ENCODE assay signal across 1 cellular context in genomic region chr5:68215208-68215887, GRCh38.
A peak's percentile ranks its signal among the peaks of the same experiment; 100 is the strongest.
TF ChIP-seq lines count a peak whose summit lies in the region.

PIK3R1 (plus strand) TSS chr5:68215756; CDS start chr5:68226676, 10,920 bp downstream.

TF ChIP-seq in HEK293, 187 proteins besides CTCF, POLR2A, EP300 and RAD21 (continued from another document and continues in another):
- TF ChIP-seq ZBTB17 (tag by site-specific recombination; IDR thresholded peaks at IDR 0.05) (peak; percentile 86), PATZ1 (tag by site-specific recombination; IDR thresholded peaks at IDR 0.05) (peak; percentile 95), ZSCAN5A (tag by site-specific recombination; IDR thresholded peaks at IDR 0.05) (0 out of 2 replicates have a peak, but pooled peaks have one; percentile 49), PRDM4 (tag by site-specific recombination; IDR thresholded peaks at IDR 0.05) (no peak), WT1 (tag by site-specific recombination; IDR thresholded peaks at IDR 0.05) (peak; percentile 56; the same call in 1 of the 2 replicates), ZNF768 (tag by site-specific recombination; IDR thresholded peaks at IDR 0.05) (0 out of 2 replicates have a peak, but pooled peaks have one; percentile 21), TSHZ1 (tag by site-specific recombination; IDR thresholded peaks at IDR 0.05; ENCODE audit: borderline replicate concordance) (no peak), ZNF16 (tag by site-specific recombination; IDR thresholded peaks at IDR 0.05; ENCODE audit: low read depth) (peak; percentile 26; the same call in 1 of the 2 replicates), ZNF433 (tag by site-specific recombination; IDR thresholded peaks at IDR 0.05; ENCODE audit: low read depth) (no peak), ZSCAN4 (tag by site-specific recombination; IDR thresholded peaks at IDR 0.05) (no peak), ZNF488 (tag by site-specific recombination; IDR thresholded peaks at IDR 0.05) (no peak), ZNF560 (tag by site-specific recombination; IDR thresholded peaks at IDR 0.05; ENCODE audit: borderline replicate concordance) (no peak), ZBTB26 (tag by site-specific recombination; optimal IDR thresholded peaks at IDR 0.05) (peak; percentile 83), ZNF658 (tag by site-specific recombination; IDR thresholded peaks at IDR 0.05) (no peak), ZNF610 (tag by site-specific recombination; IDR thresholded peaks at IDR 0.05; ENCODE audit: borderline replicate concordance) (peak; percentile 67; the same call in 1 of the 2 replicates), IKZF3 (tag by site-specific recombination; IDR thresholded peaks at IDR 0.05) (peak; percentile 66), ZNF324 (tag by site-specific recombination; IDR thresholded peaks at IDR 0.05) (peak; percentile 76; the same call in 1 of the 2 replicates), PRDM1 (tag by site-specific recombination; IDR thresholded peaks at IDR 0.05) (no peak), ZNF449 (tag by site-specific recombination; IDR thresholded peaks at IDR 0.05) (peak; percentile 83), ZNF350 (tag by site-specific recombination; IDR thresholded peaks at IDR 0.05) (no peak), ZNF2 (tag by site-specific recombination; IDR thresholded peaks at IDR 0.05) (peak; percentile 74), FEZF1 (tag by site-specific recombination; IDR thresholded peaks at IDR 0.05) (no peak), ZNF175 (tag by site-specific recombination; IDR thresholded peaks at IDR 0.05) (no peak), ZBTB20 (tag by site-specific recombination; IDR thresholded peaks at IDR 0.05) (peak; percentile 89), ZFP41 (tag by site-specific recombination; IDR thresholded peaks at IDR 0.05; ENCODE audit: borderline replicate concordance) (no peak), SP3 (tag by site-specific recombination; IDR thresholded peaks at IDR 0.05) (peak; percentile 82), ZNF843 (tag by site-specific recombination; IDR thresholded peaks at IDR 0.05) (0 out of 2 replicates have a peak, but pooled peaks have one; percentile 36), ZNF121 (tag by site-specific recombination; IDR thresholded peaks at IDR 0.05) (peak; percentile 16; the same call in 1 of the 2 replicates), ZNF354C (tag by site-specific recombination; IDR thresholded peaks at IDR 0.05; ENCODE audit: borderline replicate concordance, low read depth) (no peak), ZNF76 (tag by site-specific recombination; IDR thresholded peaks at IDR 0.05; ENCODE audit: borderline replicate concordance, low read depth) (peak; percentile 35; the same call in 1 of the 2 replicates), TCF7L2 (IDR thresholded peaks at IDR 0.05; ENCODE audit: borderline replicate concordance, low read depth, low read length) (no peak), SCRT2 (tag by site-specific recombination; IDR thresholded peaks at IDR 0.05) (no peak), ZNF707 (tag by site-specific recombination; IDR thresholded peaks at IDR 0.05) (no peak), KLF9 (tag by site-specific recombination; IDR thresholded peaks at IDR 0.05; ENCODE audit: low read depth) (0 out of 2 replicates have a peak, but pooled peaks have one; percentile 62), ZNF548 (tag by site-specific recombination; IDR thresholded peaks at IDR 0.05) (no peak), ZNF366 (tag by site-specific recombination; conservative IDR thresholded peaks at IDR 0.05) (peak; percentile 76), ZNF223 (tag by site-specific recombination; IDR thresholded peaks at IDR 0.05) (no peak), ZNF645 (tag by site-specific recombination; IDR thresholded peaks at IDR 0.05) (no peak; the same call in 1 of the 2 replicates), ZNF510 (tag by site-specific recombination; IDR thresholded peaks at IDR 0.05; ENCODE audit: insufficient replicate concordance) (no peak), MEIS1 (CRISPR knock-in tag; IDR thresholded peaks at IDR 0.05; ENCODE audit: borderline replicate concordance) (no peak), ZNF169 (tag by site-specific recombination; IDR thresholded peaks at IDR 0.05) (no peak), YY1 (tag by site-specific recombination; IDR thresholded peaks at IDR 0.05) (no peak; the same call in 1 of the 2 replicates), ZNF558 (tag by site-specific recombination; IDR thresholded peaks at IDR 0.05) (peak; percentile 34; the same call in 1 of the 2 replicates), PBX3 (CRISPR knock-in tag; IDR thresholded peaks at IDR 0.05) (peak; percentile 73), ZNF10 (tag by site-specific recombination; IDR thresholded peaks at IDR 0.05) (peak; percentile 16; the same call in 1 of the 2 replicates), ZNF302 (tag by site-specific recombination; IDR thresholded peaks at IDR 0.05; ENCODE audit: low read depth) (no peak), ZNF19 (tag by site-specific recombination; IDR thresholded peaks at IDR 0.05; ENCODE audit: low read depth) (no peak), ZNF112 (tag by site-specific recombination; IDR thresholded peaks at IDR 0.05) (no peak), SP7 (tag by site-specific recombination; IDR thresholded peaks at IDR 0.05) (no peak; the same call in 1 of the 2 replicates)
